ENCODE assay signal across 8 cellular contexts in the genomic region with DNA sequence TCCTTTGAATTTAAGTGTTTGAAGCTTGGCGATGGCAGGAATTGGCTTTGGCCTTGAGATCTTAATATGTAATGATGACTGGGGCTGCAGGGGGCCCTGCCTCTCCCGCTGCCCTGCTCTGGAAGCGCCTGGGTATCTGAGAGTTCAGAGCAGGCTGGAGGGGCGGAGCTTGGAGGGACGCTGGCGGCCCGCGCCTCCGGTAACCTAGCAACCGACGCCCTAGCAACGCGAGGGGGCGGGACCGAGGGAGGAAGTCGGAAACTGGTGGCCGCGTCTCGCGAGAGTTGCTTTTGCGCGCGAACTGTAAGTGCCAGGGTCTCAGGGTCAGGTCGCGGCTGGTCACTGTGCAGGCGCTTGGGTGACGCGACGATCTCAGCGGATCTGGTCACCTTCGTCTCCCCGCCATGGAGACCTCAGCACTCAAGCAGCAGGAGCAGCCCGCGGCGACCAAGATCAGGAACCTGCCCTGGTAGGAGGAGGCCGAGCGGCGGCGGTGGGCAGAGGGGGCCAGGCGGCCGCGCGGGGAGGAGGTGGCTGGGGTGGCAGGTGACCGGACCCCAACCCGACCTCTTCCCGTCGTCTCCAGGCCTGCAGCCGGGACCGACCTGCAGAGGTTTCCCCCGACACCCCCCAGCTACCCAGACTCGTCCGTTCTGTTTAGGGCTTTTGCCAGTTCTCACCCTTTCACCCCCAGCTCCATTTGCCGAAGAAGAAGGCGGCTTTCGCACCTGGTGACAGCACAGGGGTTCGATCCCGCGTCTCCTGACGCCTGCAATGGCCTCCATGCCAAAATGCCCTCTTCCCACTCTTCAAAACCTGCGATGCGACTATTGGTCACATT.
DNase-seq lines count a peak whose midpoint lies in the region; ATAC-seq and TF ChIP-seq lines count a peak whose summit lies in the region.

Gene RFC5 (plus strand): TSS at position 280 of the 841 bp plus-strand sequence. CDS start 125 bp downstream, at position 405.

- TF ChIP-seq CTCF in WI38 (IDR thresholded peaks at IDR 0.05; ENCODE audit: low read depth, low read length): no peak
- no peak for TF ChIP-seq CTCF in cardiac fibroblast (IDR thresholded peaks at IDR 0.05; ENCODE audit: low read depth, low read length)

- peak; percentile 99 for DNase-seq in AG08396 (ENCODE audit: low spot score)
- peak; percentile 91 for DNase-seq in NCI-H226
- peak; percentile 98 for DNase-seq in cardiac fibroblast (ENCODE audit: low read depth in 2 of 2)
- peak; percentile 99 for DNase-seq in iPS-NIHi7 (ENCODE audit: extremely low spot score)
- peak; percentile 95 for DNase-seq in smooth muscle cell of the brain vasculature (ENCODE audit: low read depth, low spot score)

- in situ Hi-C loops in GM18951 (cut with MboI; ENCODE audit: low sequenced_read_pairs, unreplicated experiment): no loop called here

- H3K4me3 ChIP-seq in WI38 (ENCODE audit: low read depth, low read length) (peak within 1 kb of the TSS; percentile 83), cardiac fibroblast (replicated peaks in 1 of 2; ENCODE audit: low read depth in 2 of 2, low read length in 2 of 2) (peak within 1 kb of the TSS; percentile 96 to 97)

- peak; percentile 86 for TF ChIP-seq POLR2A in GM18951 (IDR thresholded peaks at IDR 0.05; ENCODE audit: extremely low read depth, insufficient read depth, insufficient read length)

- ATAC-seq in HG03175 (IDR thresholded peaks at IDR 0.05; ENCODE audit: unreplicated experiment): peak; percentile 98

Comparison
In these comparisons a context has a peak if more than half of its experiments do, and no peak if none do; other contexts are left out.
1. Peak in every context shown above with its lines: DNase-seq, ATAC-seq and H3K4me3 ChIP-seq.